In genomic region chr3:105850593-105850992, GRCh38 we compare ENCODE assay signal across 27 cellular contexts.
"Had no signal": no experiment of that assay in that cellular context is flagged by ENCODE, and none has a peak within 500 bp of the region (broad histone marks: within the 10 kb centered on the region; RNA-seq: fewer than 3 reads in every experiment).

No MANE protein-coding gene starts in this region.

- H3K4me1 ChIP-seq: psoas muscle had no signal

- DNase-seq: activated B cell treated with CpG ODN at 0.5 μM for 24 hours; activated CD4-positive, alpha-beta T cell treated with anti-CD3 and anti-CD28 coated beads, Interleukin-2, amount 50 U/mL, for 1 hour; activated CD8-positive, alpha-beta memory T cell treated with anti-CD3 and anti-CD28 coated beads, Interleukin-2, amount 50 U/mL, for 4 hours; activated T-cell treated with anti-CD3 and anti-CD28 coated beads, Interleukin-2, amount 50 U/mL, for 1 hour; anterior cingulate cortex; body of pancreas; cerebellar nuclear complex; colonic mucosa; effector memory CD4-positive, alpha-beta T cell; erythroblast; gastrocnemius medialis; glutamatergic neuron; left cardiac atrium; left ventricle myocardium superior; psoas muscle; stimulated activated CD4-positive, alpha-beta T cell treated with anti-CD3 and anti-CD28 coated beads, Interleukin-1b, Interleukin-23, amount 100 ng/mL, for 48 hours; stimulated activated CD4-positive, alpha-beta T cell treated with anti-CD3 and anti-CD28 coated beads, Interleukin-4, amount 100 ng/mL, for 4 hours; stimulated activated CD8-positive, alpha-beta memory T cell treated with anti-CD3 and anti-CD28 coated beads, Interleukin-4, amount 100 ng/mL, for 48 hours; stimulated activated naive CD4-positive, alpha-beta T cell; T-cell; testis; uterus had no signal

- FAIRE-seq: keratinocyte had no signal

- H3K4me3 Mint-ChIP-seq: activated B cell treated with CpG ODN at 0.5 μM for 24 hours; activated naive CD8-positive, alpha-beta T cell; type B pancreatic cell had no signal

- H3K9me3 ChIP-seq: body of pancreas, colonic mucosa, gastrocnemius medialis, psoas muscle, testis, uterus had no signal

- H3K4me3 ChIP-seq: body of pancreas, colonic mucosa, gastrocnemius medialis, psoas muscle, smooth muscle cell, testis, uterus had no signal

- H3K27ac Mint-ChIP-seq: activated B cell treated with CpG ODN at 0.5 μM for 24 hours, type B pancreatic cell had no signal

- H3K9me3 Mint-ChIP-seq: activated B cell treated with CpG ODN at 0.5 μM for 24 hours, type B pancreatic cell had no signal

- H2AFZ ChIP-seq: parathyroid adenoma had no signal

- ATAC-seq: body of pancreas, gastrocnemius medialis, left cardiac atrium, left ventricle myocardium superior, psoas muscle, T-cell had no signal

- H3K36me3 ChIP-seq: uterus had no signal

- H3K27ac ChIP-seq: body of pancreas, colonic mucosa, gastrocnemius medialis, parathyroid adenoma, psoas muscle, testis, uterus had no signal

- H3K4me2 ChIP-seq: smooth muscle cell had no signal

- H3K27me3 Mint-ChIP-seq: activated B cell treated with CpG ODN at 0.5 μM for 24 hours; activated naive CD8-positive, alpha-beta T cell; T-cell; type B pancreatic cell had no signal

- H3K27me3 ChIP-seq: body of pancreas, colonic mucosa, gastrocnemius medialis, testis, uterus had no signal

- H3K9ac ChIP-seq: parathyroid adenoma had no signal
